1 cellular context compared by ENCODE assay signal in genomic region chr20:2005831-2006426, GRCh38.
A peak's percentile ranks its signal among the peaks of the same experiment; 100 is the strongest.
TF ChIP-seq lines count a peak whose summit lies in the region.

No MANE protein-coding gene starts in this region.

TF ChIP-seq in HepG2, 621 proteins besides CTCF, POLR2A, EP300 and RAD21 (continued from another document and continues in another):
- TF ChIP-seq, protein P1, sequence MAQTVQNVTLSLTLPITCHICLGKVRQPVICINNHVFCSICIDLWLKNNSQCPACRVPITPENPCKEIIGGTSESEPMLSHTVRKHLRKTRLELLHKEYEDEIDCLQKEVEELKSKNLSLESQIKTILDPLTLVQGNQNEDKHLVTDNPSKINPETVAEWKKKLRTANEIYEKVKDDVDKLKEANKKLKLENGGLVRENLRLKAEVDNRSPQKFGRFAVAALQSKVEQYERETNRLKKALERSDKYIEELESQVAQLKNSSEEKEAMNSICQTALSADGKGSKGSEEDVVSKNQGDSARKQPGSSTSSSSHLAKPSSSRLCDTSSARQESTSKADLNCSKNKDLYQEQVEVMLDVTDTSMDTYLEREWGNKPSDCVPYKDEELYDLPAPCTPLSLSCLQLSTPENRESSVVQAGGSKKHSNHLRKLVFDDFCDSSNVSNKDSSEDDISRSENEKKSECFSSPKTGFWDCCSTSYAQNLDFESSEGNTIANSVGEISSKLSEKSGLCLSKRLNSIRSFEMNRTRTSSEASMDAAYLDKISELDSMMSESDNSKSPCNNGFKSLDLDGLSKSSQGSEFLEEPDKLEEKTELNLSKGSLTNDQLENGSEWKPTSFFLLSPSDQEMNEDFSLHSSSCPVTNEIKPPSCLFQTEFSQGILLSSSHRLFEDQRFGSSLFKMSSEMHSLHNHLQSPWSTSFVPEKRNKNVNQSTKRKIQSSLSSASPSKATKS (CRISPR knock-in tag; IDR thresholded peaks at IDR 0.05): peak; percentile 91
- TF ChIP-seq CCDC6 (CRISPR knock-in tag; IDR thresholded peaks at IDR 0.05) (peak; percentile 96), RXRB (CRISPR knock-in tag; IDR thresholded peaks at IDR 0.05; ENCODE audit: borderline replicate concordance) (peak; percentile 94), ZNF180 (CRISPR knock-in tag; IDR thresholded peaks at IDR 0.05; ENCODE audit: borderline replicate concordance, low read depth) (no peak; the same call in 1 of the 2 replicates), ZNF234 (CRISPR knock-in tag; conservative IDR thresholded peaks at IDR 0.05) (peak; percentile 70; the same call in 1 of the 2 replicates), ZNF441 (CRISPR knock-in tag; IDR thresholded peaks at IDR 0.05; ENCODE audit: borderline replicate concordance) (peak; percentile 98), BRD4 (CRISPR knock-in tag; IDR thresholded peaks at IDR 0.05) (no peak), ZBTB42 (CRISPR knock-in tag; IDR thresholded peaks at IDR 0.05) (peak; percentile 95), ZNF496 (CRISPR knock-in tag; IDR thresholded peaks at IDR 0.05; ENCODE audit: insufficient replicate concordance) (no peak), ZNF530 (CRISPR knock-in tag; IDR thresholded peaks at IDR 0.05; ENCODE audit: low read depth) (peak; percentile 96), MIER3 (CRISPR knock-in tag; IDR thresholded peaks at IDR 0.05; ENCODE audit: borderline replicate concordance) (peak; percentile 99), RFX3 (CRISPR knock-in tag; IDR thresholded peaks at IDR 0.05) (peak; percentile 66; the same call in 1 of the 2 replicates), ZNF282 (IDR thresholded peaks at IDR 0.05; ENCODE audit: partially characterized antibody) (no peak), FOXJ3 (CRISPR knock-in tag; IDR thresholded peaks at IDR 0.05; ENCODE audit: borderline replicate concordance) (no peak), ZNF747 (CRISPR knock-in tag; IDR thresholded peaks at IDR 0.05; ENCODE audit: borderline replicate concordance) (peak; percentile 77; the same call in 1 of the 2 replicates), ZNF883 (CRISPR knock-in tag; IDR thresholded peaks at IDR 0.05; ENCODE audit: not compliant biosample characterization) (peak; percentile 98), HMGA1 (CRISPR knock-in tag; conservative IDR thresholded peaks at IDR 0.05) (no peak), SUZ12 (IDR thresholded peaks at IDR 0.05; ENCODE audit: low read depth, low read length) (no peak), CREM (IDR thresholded peaks at IDR 0.05) (no peak), CREM (CRISPR knock-in tag; IDR thresholded peaks at IDR 0.05) (no peak), ZNF354B (CRISPR knock-in tag; IDR thresholded peaks at IDR 0.05) (peak; percentile 91; the same call in 1 of the 2 replicates), MED8 (CRISPR knock-in tag; IDR thresholded peaks at IDR 0.05; ENCODE audit: insufficient replicate concordance) (peak; percentile 68), ZNF333 (CRISPR knock-in tag; IDR thresholded peaks at IDR 0.05; ENCODE audit: borderline replicate concordance) (peak; percentile 99; the same call in 1 of the 2 replicates), BCL3 (CRISPR knock-in tag; IDR thresholded peaks at IDR 0.05) (peak; percentile 97; the same call in 1 of the 2 replicates), KLF15 (CRISPR knock-in tag; IDR thresholded peaks at IDR 0.05; ENCODE audit: borderline replicate concordance) (peak; percentile 99), ZSCAN20 (CRISPR knock-in tag; IDR thresholded peaks at IDR 0.05; ENCODE audit: borderline replicate concordance) (peak; percentile 98), GTF2F1 (IDR thresholded peaks at IDR 0.05; ENCODE audit: low read length) (no peak), PCBP1 (IDR thresholded peaks at IDR 0.05; ENCODE audit: borderline replicate concordance, low read depth, low read length) (no peak), ZNF543 (CRISPR knock-in tag; IDR thresholded peaks at IDR 0.05) (peak; percentile 90), ZNF891 (CRISPR knock-in tag; IDR thresholded peaks at IDR 0.05) (peak; percentile 99), HMG20A (CRISPR knock-in tag; IDR thresholded peaks at IDR 0.05; ENCODE audit: borderline replicate concordance) (peak; percentile 84), ZFP36 (IDR thresholded peaks at IDR 0.05; ENCODE audit: borderline replicate concordance, low read depth, low read length, partially characterized antibody) (peak; percentile 7)
- TF ChIP-seq, protein P2, sequence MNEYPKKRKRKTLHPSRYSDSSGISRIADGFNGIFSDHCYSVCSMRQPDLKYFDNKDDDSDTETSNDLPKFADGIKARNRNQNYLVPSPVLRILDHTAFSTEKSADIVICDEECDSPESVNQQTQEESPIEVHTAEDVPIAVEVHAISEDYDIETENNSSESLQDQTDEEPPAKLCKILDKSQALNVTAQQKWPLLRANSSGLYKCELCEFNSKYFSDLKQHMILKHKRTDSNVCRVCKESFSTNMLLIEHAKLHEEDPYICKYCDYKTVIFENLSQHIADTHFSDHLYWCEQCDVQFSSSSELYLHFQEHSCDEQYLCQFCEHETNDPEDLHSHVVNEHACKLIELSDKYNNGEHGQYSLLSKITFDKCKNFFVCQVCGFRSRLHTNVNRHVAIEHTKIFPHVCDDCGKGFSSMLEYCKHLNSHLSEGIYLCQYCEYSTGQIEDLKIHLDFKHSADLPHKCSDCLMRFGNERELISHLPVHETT (CRISPR knock-in tag; conservative IDR thresholded peaks at IDR 0.05): peak; percentile 91
- TF ChIP-seq, protein P3, sequence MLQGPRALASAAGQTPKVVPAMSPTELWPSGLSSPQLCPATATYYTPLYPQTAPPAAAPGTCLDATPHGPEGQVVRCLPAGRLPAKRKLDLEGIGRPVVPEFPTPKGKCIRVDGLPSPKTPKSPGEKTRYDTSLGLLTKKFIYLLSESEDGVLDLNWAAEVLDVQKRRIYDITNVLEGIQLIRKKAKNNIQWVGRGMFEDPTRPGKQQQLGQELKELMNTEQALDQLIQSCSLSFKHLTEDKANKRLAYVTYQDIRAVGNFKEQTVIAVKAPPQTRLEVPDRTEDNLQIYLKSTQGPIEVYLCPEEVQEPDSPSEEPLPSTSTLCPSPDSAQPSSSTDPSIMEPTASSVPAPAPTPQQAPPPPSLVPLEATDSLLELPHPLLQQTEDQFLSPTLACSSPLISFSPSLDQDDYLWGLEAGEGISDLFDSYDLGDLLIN (CRISPR knock-in tag; IDR thresholded peaks at IDR 0.05; ENCODE audit: borderline replicate concordance): peak; percentile 85; the same call in 1 of the 2 replicates
- TF ChIP-seq, protein P4, sequence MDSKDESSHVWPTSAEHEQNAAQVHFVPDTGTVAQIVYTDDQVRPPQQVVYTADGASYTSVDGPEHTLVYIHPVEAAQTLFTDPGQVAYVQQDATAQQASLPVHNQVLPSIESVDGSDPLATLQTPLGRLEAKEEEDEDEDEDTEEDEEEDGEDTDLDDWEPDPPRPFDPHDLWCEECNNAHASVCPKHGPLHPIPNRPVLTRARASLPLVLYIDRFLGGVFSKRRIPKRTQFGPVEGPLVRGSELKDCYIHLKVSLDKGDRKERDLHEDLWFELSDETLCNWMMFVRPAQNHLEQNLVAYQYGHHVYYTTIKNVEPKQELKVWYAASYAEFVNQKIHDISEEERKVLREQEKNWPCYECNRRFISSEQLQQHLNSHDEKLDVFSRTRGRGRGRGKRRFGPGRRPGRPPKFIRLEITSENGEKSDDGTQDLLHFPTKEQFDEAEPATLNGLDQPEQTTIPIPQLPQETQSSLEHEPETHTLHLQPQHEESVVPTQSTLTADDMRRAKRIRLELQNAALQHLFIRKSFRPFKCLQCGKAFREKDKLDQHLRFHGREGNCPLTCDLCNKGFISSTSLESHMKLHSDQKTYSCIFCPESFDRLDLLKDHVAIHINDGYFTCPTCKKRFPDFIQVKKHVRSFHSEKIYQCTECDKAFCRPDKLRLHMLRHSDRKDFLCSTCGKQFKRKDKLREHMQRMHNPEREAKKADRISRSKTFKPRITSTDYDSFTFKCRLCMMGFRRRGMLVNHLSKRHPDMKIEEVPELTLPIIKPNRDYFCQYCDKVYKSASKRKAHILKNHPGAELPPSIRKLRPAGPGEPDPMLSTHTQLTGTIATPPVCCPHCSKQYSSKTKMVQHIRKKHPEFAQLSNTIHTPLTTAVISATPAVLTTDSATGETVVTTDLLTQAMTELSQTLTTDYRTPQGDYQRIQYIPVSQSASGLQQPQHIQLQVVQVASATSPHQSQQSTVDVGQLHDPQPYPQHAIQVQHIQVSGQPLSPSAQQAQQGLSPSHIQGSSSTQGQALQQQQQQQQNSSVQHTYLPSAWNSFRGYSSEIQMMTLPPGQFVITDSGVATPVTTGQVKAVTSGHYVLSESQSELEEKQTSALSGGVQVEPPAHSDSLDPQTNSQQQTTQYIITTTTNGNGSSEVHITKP (CRISPR knock-in tag; IDR thresholded peaks at IDR 0.05; ENCODE audit: low read depth): peak; percentile 91
- TF ChIP-seq, protein P5, sequence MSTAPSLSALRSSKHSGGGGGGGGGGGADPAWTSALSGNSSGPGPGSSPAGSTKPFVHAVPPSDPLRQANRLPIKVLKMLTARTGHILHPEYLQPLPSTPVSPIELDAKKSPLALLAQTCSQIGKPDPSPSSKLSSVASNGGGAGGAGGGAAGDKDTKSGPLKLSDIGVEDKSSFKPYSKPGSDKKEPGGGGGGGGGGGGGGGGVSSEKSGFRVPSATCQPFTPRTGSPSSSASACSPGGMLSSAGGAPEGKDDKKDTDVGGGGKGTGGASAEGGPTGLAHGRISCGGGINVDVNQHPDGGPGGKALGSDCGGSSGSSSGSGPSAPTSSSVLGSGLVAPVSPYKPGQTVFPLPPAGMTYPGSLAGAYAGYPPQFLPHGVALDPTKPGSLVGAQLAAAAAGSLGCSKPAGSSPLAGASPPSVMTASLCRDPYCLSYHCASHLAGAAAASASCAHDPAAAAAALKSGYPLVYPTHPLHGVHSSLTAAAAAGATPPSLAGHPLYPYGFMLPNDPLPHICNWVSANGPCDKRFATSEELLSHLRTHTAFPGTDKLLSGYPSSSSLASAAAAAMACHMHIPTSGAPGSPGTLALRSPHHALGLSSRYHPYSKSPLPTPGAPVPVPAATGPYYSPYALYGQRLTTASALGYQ (CRISPR knock-in tag; IDR thresholded peaks at IDR 0.05): peak; percentile 86; the same call in 1 of the 2 replicates
- TF ChIP-seq, protein P6, sequence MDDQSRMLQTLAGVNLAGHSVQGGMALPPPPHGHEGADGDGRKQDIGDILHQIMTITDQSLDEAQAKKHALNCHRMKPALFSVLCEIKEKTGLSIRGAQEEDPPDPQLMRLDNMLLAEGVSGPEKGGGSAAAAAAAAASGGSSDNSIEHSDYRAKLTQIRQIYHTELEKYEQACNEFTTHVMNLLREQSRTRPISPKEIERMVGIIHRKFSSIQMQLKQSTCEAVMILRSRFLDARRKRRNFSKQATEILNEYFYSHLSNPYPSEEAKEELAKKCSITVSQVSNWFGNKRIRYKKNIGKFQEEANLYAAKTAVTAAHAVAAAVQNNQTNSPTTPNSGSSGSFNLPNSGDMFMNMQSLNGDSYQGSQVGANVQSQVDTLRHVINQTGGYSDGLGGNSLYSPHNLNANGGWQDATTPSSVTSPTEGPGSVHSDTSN (CRISPR knock-in tag; IDR thresholded peaks at IDR 0.05; ENCODE audit: borderline replicate concordance): peak; percentile 80; the same call in 1 of the 2 replicates
- TF ChIP-seq, protein P7, sequence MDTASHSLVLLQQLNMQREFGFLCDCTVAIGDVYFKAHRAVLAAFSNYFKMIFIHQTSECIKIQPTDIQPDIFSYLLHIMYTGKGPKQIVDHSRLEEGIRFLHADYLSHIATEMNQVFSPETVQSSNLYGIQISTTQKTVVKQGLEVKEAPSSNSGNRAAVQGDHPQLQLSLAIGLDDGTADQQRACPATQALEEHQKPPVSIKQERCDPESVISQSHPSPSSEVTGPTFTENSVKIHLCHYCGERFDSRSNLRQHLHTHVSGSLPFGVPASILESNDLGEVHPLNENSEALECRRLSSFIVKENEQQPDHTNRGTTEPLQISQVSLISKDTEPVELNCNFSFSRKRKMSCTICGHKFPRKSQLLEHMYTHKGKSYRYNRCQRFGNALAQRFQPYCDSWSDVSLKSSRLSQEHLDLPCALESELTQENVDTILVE (CRISPR knock-in tag; IDR thresholded peaks at IDR 0.05): peak; percentile 99
- TF ChIP-seq, protein P8, sequence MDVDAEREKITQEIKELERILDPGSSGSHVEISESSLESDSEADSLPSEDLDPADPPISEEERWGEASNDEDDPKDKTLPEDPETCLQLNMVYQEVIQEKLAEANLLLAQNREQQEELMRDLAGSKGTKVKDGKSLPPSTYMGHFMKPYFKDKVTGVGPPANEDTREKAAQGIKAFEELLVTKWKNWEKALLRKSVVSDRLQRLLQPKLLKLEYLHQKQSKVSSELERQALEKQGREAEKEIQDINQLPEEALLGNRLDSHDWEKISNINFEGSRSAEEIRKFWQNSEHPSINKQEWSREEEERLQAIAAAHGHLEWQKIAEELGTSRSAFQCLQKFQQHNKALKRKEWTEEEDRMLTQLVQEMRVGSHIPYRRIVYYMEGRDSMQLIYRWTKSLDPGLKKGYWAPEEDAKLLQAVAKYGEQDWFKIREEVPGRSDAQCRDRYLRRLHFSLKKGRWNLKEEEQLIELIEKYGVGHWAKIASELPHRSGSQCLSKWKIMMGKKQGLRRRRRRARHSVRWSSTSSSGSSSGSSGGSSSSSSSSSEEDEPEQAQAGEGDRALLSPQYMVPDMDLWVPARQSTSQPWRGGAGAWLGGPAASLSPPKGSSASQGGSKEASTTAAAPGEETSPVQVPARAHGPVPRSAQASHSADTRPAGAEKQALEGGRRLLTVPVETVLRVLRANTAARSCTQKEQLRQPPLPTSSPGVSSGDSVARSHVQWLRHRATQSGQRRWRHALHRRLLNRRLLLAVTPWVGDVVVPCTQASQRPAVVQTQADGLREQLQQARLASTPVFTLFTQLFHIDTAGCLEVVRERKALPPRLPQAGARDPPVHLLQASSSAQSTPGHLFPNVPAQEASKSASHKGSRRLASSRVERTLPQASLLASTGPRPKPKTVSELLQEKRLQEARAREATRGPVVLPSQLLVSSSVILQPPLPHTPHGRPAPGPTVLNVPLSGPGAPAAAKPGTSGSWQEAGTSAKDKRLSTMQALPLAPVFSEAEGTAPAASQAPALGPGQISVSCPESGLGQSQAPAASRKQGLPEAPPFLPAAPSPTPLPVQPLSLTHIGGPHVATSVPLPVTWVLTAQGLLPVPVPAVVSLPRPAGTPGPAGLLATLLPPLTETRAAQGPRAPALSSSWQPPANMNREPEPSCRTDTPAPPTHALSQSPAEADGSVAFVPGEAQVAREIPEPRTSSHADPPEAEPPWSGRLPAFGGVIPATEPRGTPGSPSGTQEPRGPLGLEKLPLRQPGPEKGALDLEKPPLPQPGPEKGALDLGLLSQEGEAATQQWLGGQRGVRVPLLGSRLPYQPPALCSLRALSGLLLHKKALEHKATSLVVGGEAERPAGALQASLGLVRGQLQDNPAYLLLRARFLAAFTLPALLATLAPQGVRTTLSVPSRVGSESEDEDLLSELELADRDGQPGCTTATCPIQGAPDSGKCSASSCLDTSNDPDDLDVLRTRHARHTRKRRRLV (CRISPR knock-in tag; IDR thresholded peaks at IDR 0.05): peak; percentile 92
